In the genomic region with DNA sequence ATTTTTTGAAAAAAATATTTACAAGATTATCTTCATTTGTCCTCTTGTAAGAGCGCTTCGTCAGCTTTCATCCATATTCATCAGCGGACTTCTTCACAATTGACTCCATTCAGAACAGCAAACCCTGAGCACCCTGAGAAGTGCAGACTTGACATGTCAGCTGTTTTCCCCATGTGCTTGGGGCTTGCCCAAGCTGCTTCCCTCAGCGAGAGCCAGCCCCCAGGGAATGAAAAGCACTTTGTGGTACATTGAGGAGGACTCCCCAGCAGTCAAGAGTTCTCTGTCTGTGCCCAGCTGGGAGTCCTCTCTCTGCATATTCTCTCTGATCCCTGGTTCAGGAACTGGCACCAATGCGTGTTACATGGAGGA, we compare ENCODE assay signal across 1 cellular context.
TF ChIP-seq lines count a peak whose summit lies in the region.

No MANE protein-coding gene starts in this region.

TF ChIP-seq in H1, 55 proteins besides CTCF, POLR2A, EP300 and RAD21:
- TF ChIP-seq, protein P1, sequence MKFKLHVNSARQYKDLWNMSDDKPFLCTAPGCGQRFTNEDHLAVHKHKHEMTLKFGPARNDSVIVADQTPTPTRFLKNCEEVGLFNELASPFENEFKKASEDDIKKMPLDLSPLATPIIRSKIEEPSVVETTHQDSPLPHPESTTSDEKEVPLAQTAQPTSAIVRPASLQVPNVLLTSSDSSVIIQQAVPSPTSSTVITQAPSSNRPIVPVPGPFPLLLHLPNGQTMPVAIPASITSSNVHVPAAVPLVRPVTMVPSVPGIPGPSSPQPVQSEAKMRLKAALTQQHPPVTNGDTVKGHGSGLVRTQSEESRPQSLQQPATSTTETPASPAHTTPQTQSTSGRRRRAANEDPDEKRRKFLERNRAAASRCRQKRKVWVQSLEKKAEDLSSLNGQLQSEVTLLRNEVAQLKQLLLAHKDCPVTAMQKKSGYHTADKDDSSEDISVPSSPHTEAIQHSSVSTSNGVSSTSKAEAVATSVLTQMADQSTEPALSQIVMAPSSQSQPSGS (IDR thresholded peaks at IDR 0.05; ENCODE audit: low read length) = no peak
- no peak for TF ChIP-seq SP1 (IDR thresholded peaks at IDR 0.05; ENCODE audit: low read depth, low read length)
- TF ChIP-seq, protein P2, sequence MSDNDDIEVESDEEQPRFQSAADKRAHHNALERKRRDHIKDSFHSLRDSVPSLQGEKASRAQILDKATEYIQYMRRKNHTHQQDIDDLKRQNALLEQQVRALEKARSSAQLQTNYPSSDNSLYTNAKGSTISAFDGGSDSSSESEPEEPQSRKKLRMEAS (IDR thresholded peaks at IDR 0.05) = no peak
- no peak for TF ChIP-seq SP2 (IDR thresholded peaks at IDR 0.05; ENCODE audit: low read length)
- TF ChIP-seq EGR1 (IDR thresholded peaks at IDR 0.05; ENCODE audit: borderline replicate concordance, low read depth, low read length) = no peak
- TF ChIP-seq HDAC2 (IDR thresholded peaks at IDR 0.05; ENCODE audit: borderline replicate concordance in 1 of 2, low read depth in 2 of 2, low read length in 2 of 2) = no peak
- TF ChIP-seq BCL11A (IDR thresholded peaks at IDR 0.05; ENCODE audit: low read depth in 2 of 2, low read length in 2 of 2) = no peak
- no peak for TF ChIP-seq RXRA (IDR thresholded peaks at IDR 0.05; ENCODE audit: insufficient read depth, low read depth, low read length)
- no peak for TF ChIP-seq CTBP2 (IDR thresholded peaks at IDR 0.05; ENCODE audit: borderline replicate concordance, insufficient read depth, insufficient read length, low read length)
- TF ChIP-seq HDAC6 (IDR thresholded peaks at IDR 0.05; ENCODE audit: low read depth, low read length) = no peak
- no peak for TF ChIP-seq FOSL1 (IDR thresholded peaks at IDR 0.05; ENCODE audit: insufficient read depth, low read depth, low read length)
